In the genomic region with DNA sequence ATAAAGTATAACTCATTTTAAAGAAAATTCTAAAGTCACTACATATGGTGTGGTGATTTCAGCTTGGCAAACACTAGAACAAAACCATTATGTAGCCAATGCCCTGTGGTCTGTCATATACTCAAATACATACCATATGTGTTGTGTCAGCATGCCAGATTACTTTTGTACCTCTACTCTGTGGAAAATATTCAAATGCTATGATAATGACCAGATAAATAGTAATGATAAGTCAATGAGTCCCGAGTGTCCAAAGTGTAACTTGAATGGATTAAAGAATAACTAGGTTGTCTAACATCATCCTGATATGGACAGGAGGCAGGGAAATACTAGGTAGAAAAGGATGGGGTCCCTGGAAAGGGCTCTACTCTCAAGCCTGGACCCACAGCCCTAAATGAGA, we compare ENCODE assay signal across 21 cellular contexts. TPM values are rescaled to one million over a fixed set of nuclear protein-coding genes. Genes with fewer than 3 reads are reported as not detected.
A peak's percentile ranks its signal among the peaks of the same experiment; 100 is the strongest.
DNase-seq lines count a peak whose midpoint lies in the region; ATAC-seq and TF ChIP-seq lines count a peak whose summit lies in the region.
"Had no signal": no experiment of that assay in that cellular context is flagged by ENCODE, and none has a peak within 500 bp of the region (broad histone marks: within the 10 kb centered on the region; RNA-seq: fewer than 3 reads in every experiment).

No MANE protein-coding gene starts in this region.

- no peak for TF ChIP-seq CTCF in fibroblast of mammary gland (conservative IDR thresholded peaks at IDR 0.05; ENCODE audit: control insufficient read depth, insufficient read depth, low read depth, low read length)

- H3K4ac ChIP-seq in neuronal stem cell (ENCODE audit: low read length), result no peak overlapping the region

- H3K27me3 Mint-ChIP-seq in activated CD4-positive, alpha-beta T cell treated with anti-CD3 and anti-CD28 coated beads, Interleukin-2, amount 10 ng/mL, durations not matched to agents 7 days and 5 days, result peaks cover 2% of the 10 kb centered on the region
- peaks cover 0 to 2% (median 0%) of the 10 kb centered on the region in 5 donors for H3K27me3 Mint-ChIP-seq in naive thymus-derived CD4-positive, alpha-beta T cell

- peaks cover 18% of the 10 kb centered on the region for H3K9me3 Mint-ChIP-seq in activated CD4-positive, alpha-beta T cell treated with anti-CD3 and anti-CD28 coated beads, Interleukin-2, amount 10 ng/mL, durations not matched to agents 7 days and 5 days
- H3K9me3 Mint-ChIP-seq in naive thymus-derived CD4-positive, alpha-beta T cell, result peaks cover 0 to 8% (median 5%) of the 10 kb centered on the region in 11 donors

- no peak overlapping the region for H2BK120ac ChIP-seq in neuronal stem cell (ENCODE audit: low read depth, low read length)

- no CpG with 5 or more reads among the region's 1 CpG for WGBS in neuronal stem cell (ENCODE audit: extremely low coverage in 2 of 2, insufficient read length in 2 of 2, insufficient replicate concordance in 1 of 2), 2 donors

- H3K18ac ChIP-seq in neuronal stem cell (ENCODE audit: low read length), result no peak overlapping the region

- H3K4me1 ChIP-seq in naive thymus-derived CD4-positive, alpha-beta T cell (ENCODE audit: control insufficient read depth in 2 of 2, insufficient read depth in 2 of 2, low read length in 2 of 2), result peaks cover 11 to 86% of the 10 kb centered on the region in 2 donors
- no peaks in the 10 kb centered on the region for H3K4me1 ChIP-seq in neuronal stem cell (ENCODE audit: control insufficient read depth in 2 of 2, insufficient read depth in 1 of 2, low read depth in 1 of 2, low read length in 2 of 2)

- no peak overlapping the region for H2BK12ac ChIP-seq in neuronal stem cell (ENCODE audit: low read length)

- no peaks in the 10 kb centered on the region for H3K9me3 ChIP-seq in naive thymus-derived CD4-positive, alpha-beta T cell (ENCODE audit: control insufficient read depth in 2 of 3, low read length in 3 of 3)
- H3K9me3 ChIP-seq in neuronal stem cell (replicated peaks in 1 of 2; ENCODE audit: control insufficient read depth in 2 of 2, insufficient read depth in 1 of 2, low read depth in 1 of 2, low read length in 2 of 2), result peaks cover 6 to 9% of the 10 kb centered on the region in 2 donors

- no peak overlapping the region for H2BK15ac ChIP-seq in neuronal stem cell (ENCODE audit: low read length)

- H4K8ac ChIP-seq in neuronal stem cell (ENCODE audit: low read depth, low read length), result no peak overlapping the region

- H2BK5ac ChIP-seq in neuronal stem cell (ENCODE audit: low read length), result no peak overlapping the region

- H3K4me3 ChIP-seq in fibroblast of mammary gland (ENCODE audit: control insufficient read depth, low read depth, low read length), result no peak overlapping the region
- H3K4me3 ChIP-seq in naive thymus-derived CD4-positive, alpha-beta T cell (ENCODE audit: low read length), result no peak overlapping the region
- no peak overlapping the region for H3K4me3 ChIP-seq in neuronal stem cell (ENCODE audit: low read length in 2 of 2)
- H3K4me3 ChIP-seq: MG63, PC-9 had no signal

- H3K27ac ChIP-seq in naive thymus-derived CD4-positive, alpha-beta T cell (ENCODE audit: low read depth, low read length), result no peak overlapping the region
- no peak overlapping the region for H3K27ac ChIP-seq in neuronal stem cell (replicated peaks; ENCODE audit: low read length)
- H3K27ac ChIP-seq: HL-60, PC-9, RWPE1 had no signal

- no peak overlapping the region for H2AFZ ChIP-seq in neuronal stem cell (ENCODE audit: low read length)
- H2AFZ ChIP-seq: PC-9 had no signal

- no peaks in the 10 kb centered on the region for H3K79me1 ChIP-seq in neuronal stem cell (ENCODE audit: low read depth, low read length)

- H3K23ac ChIP-seq in neuronal stem cell (ENCODE audit: low read depth, low read length, poor library complexity), result no peak overlapping the region

- CTCF ChIA-PET in activated CD4-positive, alpha-beta T cell treated with anti-CD3 and anti-CD28 coated beads, Interleukin-2, amount 10 ng/mL, durations not matched to agents 7 days and 5 days (lab: Charles Lee), result interaction anchor here (0.6 kb wide), 1 partner anchor 147 kb away, joined by 3 read pairs; no protein-coding TSS in a partner anchor
- CTCF ChIA-PET in naive thymus-derived CD4-positive, alpha-beta T cell (lab: Charles Lee), result no interaction called here

- H4K91ac ChIP-seq in neuronal stem cell (ENCODE audit: low read depth, low read length, poor library complexity), result no peak overlapping the region

- H3K36me3 ChIP-seq in naive thymus-derived CD4-positive, alpha-beta T cell (ENCODE audit: control insufficient read depth in 2 of 3, insufficient read depth in 3 of 3, low read length in 3 of 3), result no peaks in the 10 kb centered on the region
- H3K36me3 ChIP-seq in neuronal stem cell (replicated peaks in 1 of 2; ENCODE audit: control insufficient read depth in 2 of 2, insufficient read depth in 2 of 2, low read length in 2 of 2), result no peaks in the 10 kb centered on the region
- H3K36me3 ChIP-seq: MG63 had no signal

- H2AK5ac ChIP-seq in neuronal stem cell (ENCODE audit: low read depth, low read length), result no peak overlapping the region

- H3K4me2 ChIP-seq in neuronal stem cell (ENCODE audit: insufficient read depth, low read length, poor library complexity, severe bottlenecking), result no peak overlapping the region
- H3K4me2 ChIP-seq: PC-9 had no signal

- ATAC-seq in naive thymus-derived CD4-positive, alpha-beta T cell, result no peak
- no peak for ATAC-seq in HG03520 (IDR thresholded peaks at IDR 0.05; ENCODE audit: unreplicated experiment)

- intact Hi-C loops in naive thymus-derived CD4-positive, alpha-beta T cell (cut with micrococcal nuclease), result loop anchor here in 1 of 2 donors (5.0 kb wide), 1 partner anchor 40 kb away; no protein-coding TSS in a partner anchor

- no peak overlapping the region for H3K14ac ChIP-seq in neuronal stem cell (ENCODE audit: low read length)

- DNase-seq in activated CD4-positive, alpha-beta T cell treated with anti-CD3 and anti-CD28 coated beads, Interleukin-2, amount 10 ng/mL, durations not matched to agents 7 days and 5 days, result no peak
- no peak for DNase-seq in activated CD4-positive, alpha-beta T cell treated with anti-CD3 and anti-CD28 coated beads, Interleukin-2, amount 50 U/mL, for 48 hours
- DNase-seq in EL (peak; percentile 44), fibroblast of mammary gland (ENCODE audit: low read depth) (peak; percentile 47), neuronal stem cell (ENCODE audit: low spot score) (no peak)
- DNase-seq in naive thymus-derived CD4-positive, alpha-beta T cell, result no peak
- DNase-seq in stimulated activated CD4-positive, alpha-beta T cell treated with anti-CD3 and anti-CD28 coated beads, Interleukin-4, amount 100 ng/mL, for 24 hours, result no peak
- DNase-seq: 8988T, Kasumi-1, MG63, NCI-H1048, NCI-H1436, NCI-H1930, NCI-H345, NCI-H526, PC-9, SIG-M5 had no signal

- H3K27me3 ChIP-seq in naive thymus-derived CD4-positive, alpha-beta T cell (ENCODE audit: control insufficient read depth in 2 of 2, insufficient read depth in 2 of 2, low read length in 2 of 2), result no peaks in the 10 kb centered on the region
- H3K27me3 ChIP-seq in neuronal stem cell (ENCODE audit: control insufficient read depth in 3 of 3, insufficient read depth in 3 of 3, low read depth in 1 of 3, low read length in 3 of 3), result no peaks in the 10 kb centered on the region
- H3K27me3 ChIP-seq: MG63 had no signal

- peaks cover 32% of the 10 kb centered on the region for H3K36me3 Mint-ChIP-seq in activated CD4-positive, alpha-beta T cell treated with anti-CD3 and anti-CD28 coated beads, Interleukin-2, amount 10 ng/mL, durations not matched to agents 7 days and 5 days (ENCODE audit: low read depth)
- H3K36me3 Mint-ChIP-seq in naive thymus-derived CD4-positive, alpha-beta T cell, result peaks cover 0 to 27% (median 5%) of the 10 kb centered on the region in 5 donors

- H3K4me3 Mint-ChIP-seq in activated CD4-positive, alpha-beta T cell treated with anti-CD3 and anti-CD28 coated beads, Interleukin-2, amount 10 ng/mL, durations not matched to agents 7 days and 5 days, result no peak overlapping the region
- H3K4me3 Mint-ChIP-seq in naive thymus-derived CD4-positive, alpha-beta T cell, result peak overlapping the region in 8 of 10 donors; percentile 3 to 64 (median 44)
- H3K4me3 Mint-ChIP-seq: CD14-positive monocyte had no signal

- H3K9ac ChIP-seq in neuronal stem cell (ENCODE audit: low read depth, low read length, poor library complexity), result no peak overlapping the region

- peaks cover 68% of the 10 kb centered on the region for H3K4me1 Mint-ChIP-seq in activated CD4-positive, alpha-beta T cell treated with anti-CD3 and anti-CD28 coated beads, Interleukin-2, amount 10 ng/mL, durations not matched to agents 7 days and 5 days
- peaks cover 44 to 93% (median 72%) of the 10 kb centered on the region in 7 donors for H3K4me1 Mint-ChIP-seq in naive thymus-derived CD4-positive, alpha-beta T cell

- POLR2A ChIA-PET in activated CD4-positive, alpha-beta T cell treated with anti-CD3 and anti-CD28 coated beads, Interleukin-2, amount 10 ng/mL, durations not matched to agents 7 days and 5 days (lab: Charles Lee), result no interaction called here
- POLR2A ChIA-PET in naive thymus-derived CD4-positive, alpha-beta T cell (lab: Charles Lee), result interaction anchor here (1.0 to 4.2 kb wide), 8 partner anchors 7 to 61 kb away, joined by 3 to 46 read pairs (median 4); a partner anchor contains a TSS

- H3K27ac Mint-ChIP-seq in activated CD4-positive, alpha-beta T cell treated with anti-CD3 and anti-CD28 coated beads, Interleukin-2, amount 10 ng/mL, durations not matched to agents 7 days and 5 days, result peak overlapping the region; percentile 26
- H3K27ac Mint-ChIP-seq in naive thymus-derived CD4-positive, alpha-beta T cell, result peak overlapping the region in 8 of 9 donors; percentile 15 to 99 (median 77)
- H3K27ac Mint-ChIP-seq: CD14-positive monocyte had no signal

RNA-seq across cellular contexts. Expression of a gene that starts 58.0 kb away (rescaled TPM):
- total RNA-seq in activated CD4-positive, alpha-beta T cell treated with anti-CD3 and anti-CD28 coated beads, Interleukin-2, amount 10 ng/mL, durations not matched to agents 7 days and 5 days, result 100 to 1,000 TPM; 117 to 130 TPM
- 100 to 1,000 TPM; 101 to 372 (median 346) TPM for total RNA-seq in naive thymus-derived CD4-positive, alpha-beta T cell
- polyA plus RNA-seq in naive thymus-derived CD4-positive, alpha-beta T cell, result 100 to 1,000 TPM; 130 to 148 TPM
- 19.2 TPM for polyA plus RNA-seq in neuronal stem cell (2013, experiment 1 of 2)
- 19.6 TPM for polyA plus RNA-seq in neuronal stem cell (2013, experiment 2 of 2)

Comparison
In these comparisons a context has a peak if more than half of its experiments do, and no peak if none do; other contexts are left out.
1. DNase-seq: peak in EL (single experiment) and fibroblast of mammary gland (single experiment); none in activated CD4-positive, alpha-beta T cell treated with anti-CD3 and anti-CD28 coated beads, Interleukin-2, amount 10 ng/mL, durations not matched to agents 7 days and 5 days (single experiment), activated CD4-positive, alpha-beta T cell treated with anti-CD3 and anti-CD28 coated beads, Interleukin-2, amount 50 U/mL, for 48 hours (0 of 2), naive thymus-derived CD4-positive, alpha-beta T cell (0 of 9), neuronal stem cell (single experiment) and stimulated activated CD4-positive, alpha-beta T cell treated with anti-CD3 and anti-CD28 coated beads, Interleukin-4, amount 100 ng/mL, for 24 hours (single experiment).